Comparison of ENCODE assay signal across 8 cellular contexts in genomic region chr2:168583710-168584521, GRCh38.
DNase-seq lines count a peak whose midpoint lies in the region; ATAC-seq and TF ChIP-seq lines count a peak whose summit lies in the region.

No MANE protein-coding gene starts in this region.

- peaks cover 6% of the 10 kb centered on the region for H3K36me3 Mint-ChIP-seq in activated CD4-positive, alpha-beta T cell treated with anti-CD3 and anti-CD28 coated beads for 36 hours (ENCODE audit: low read depth)

- intact Hi-C loops in activated CD4-positive, alpha-beta T cell treated with anti-CD3 and anti-CD28 coated beads for 36 hours (cut with DNase I, micrococcal nuclease) = no loop called here
- intact Hi-C loops in lower lobe of right lung (cut with DNase I) = no loop called here

- H3K27me3 Mint-ChIP-seq in activated CD4-positive, alpha-beta T cell treated with anti-CD3 and anti-CD28 coated beads for 36 hours = no peaks in the 10 kb centered on the region

- CTCF ChIA-PET in activated CD4-positive, alpha-beta T cell treated with anti-CD3 and anti-CD28 coated beads for 36 hours (lab: Charles Lee) = interaction anchor here (0.6 to 1.3 kb wide), 3 partner anchors 9 to 108 kb away, joined by 3 to 4 read pairs (median 3); no protein-coding TSS in a partner anchor

- no peaks in the 10 kb centered on the region for H3K27me3 ChIP-seq in SJCRH30
- H3K27me3 ChIP-seq in lower lobe of right lung (ENCODE audit: low read depth) = no peaks in the 10 kb centered on the region

- peak overlapping the region; percentile 55 for H3K27ac Mint-ChIP-seq in activated CD4-positive, alpha-beta T cell treated with anti-CD3 and anti-CD28 coated beads for 36 hours

- no peak for DNase-seq in activated CD4-positive, alpha-beta T cell treated with anti-CD3 and anti-CD28 coated beads for 36 hours
- no peak for DNase-seq in activated CD4-positive, alpha-beta T cell treated with anti-CD3 and anti-CD28 coated beads, Interleukin-2, amount 50 U/mL, for 4 hours
- DNase-seq in SJCRH30 (peak; percentile 61 to 67), fibroblast of pulmonary artery (ENCODE audit: low read depth) (peak; percentile 73), stromal cell of bone marrow (ENCODE audit: low read depth) (peak; percentile 64), lower lobe of right lung (no peak), NCI-H1436 (lab: John Stamatoyannopoulos, UW) (no peak), hippocampal formation (lab: John Stamatoyannopoulos, UW) (no peak)

- peaks cover 48% of the 10 kb centered on the region for H3K4me1 Mint-ChIP-seq in activated CD4-positive, alpha-beta T cell treated with anti-CD3 and anti-CD28 coated beads for 36 hours

- no peak overlapping the region for H3K4me3 Mint-ChIP-seq in activated CD4-positive, alpha-beta T cell treated with anti-CD3 and anti-CD28 coated beads for 36 hours

- peak overlapping the region; percentile 77 for H3K27ac ChIP-seq in SJCRH30
- H3K27ac ChIP-seq in lower lobe of right lung = no peak overlapping the region

- POLR2A ChIA-PET in activated CD4-positive, alpha-beta T cell treated with anti-CD3 and anti-CD28 coated beads for 36 hours (lab: Charles Lee) = no interaction called here

- TF ChIP-seq CTCF in fibroblast of pulmonary artery (IDR thresholded peaks at IDR 0.05; ENCODE audit: low read length, missing control alignments) (no peak), lower lobe of right lung (IDR thresholded peaks at IDR 0.05) (no peak)

- H3K36me3 ChIP-seq in SJCRH30 = no peaks in the 10 kb centered on the region
- no peaks in the 10 kb centered on the region for H3K36me3 ChIP-seq in lower lobe of right lung

- peak; percentile 49 for ATAC-seq in activated CD4-positive, alpha-beta T cell treated with anti-CD3 and anti-CD28 coated beads for 36 hours
- no peak for ATAC-seq in lower lobe of right lung

- peaks cover 29% of the 10 kb centered on the region for H3K4me1 ChIP-seq in SJCRH30
- no peaks in the 10 kb centered on the region for H3K4me1 ChIP-seq in lower lobe of right lung

- no peaks in the 10 kb centered on the region for H3K9me3 Mint-ChIP-seq in activated CD4-positive, alpha-beta T cell treated with anti-CD3 and anti-CD28 coated beads for 36 hours (ENCODE audit: low read depth)

- H3K4me3 ChIP-seq in SJCRH30 (no peak overlapping the region; the same call in 1 of the 2 replicates), fibroblast of pulmonary artery (replicated peaks; ENCODE audit: low read depth, low read length) (no peak overlapping the region), lower lobe of right lung (no peak overlapping the region)

- H3K9me3 ChIP-seq in SJCRH30 (replicated peaks) = no peaks in the 10 kb centered on the region
- no peaks in the 10 kb centered on the region for H3K9me3 ChIP-seq in lower lobe of right lung

Comparison
In these comparisons a context has a peak if more than half of its experiments do, and no peak if none do; other contexts are left out.
1. DNase-seq: peak in SJCRH30 (2 of 2), fibroblast of pulmonary artery (single experiment) and stromal cell of bone marrow (single experiment); none in activated CD4-positive, alpha-beta T cell treated with anti-CD3 and anti-CD28 coated beads for 36 hours (single experiment), activated CD4-positive, alpha-beta T cell treated with anti-CD3 and anti-CD28 coated beads, Interleukin-2, amount 50 U/mL, for 4 hours (0 of 2), lower lobe of right lung (single experiment), NCI-H1436 (single experiment) and hippocampal formation (0 of 2).